ENCODE assay signal across 24 cellular contexts in the genomic region with DNA sequence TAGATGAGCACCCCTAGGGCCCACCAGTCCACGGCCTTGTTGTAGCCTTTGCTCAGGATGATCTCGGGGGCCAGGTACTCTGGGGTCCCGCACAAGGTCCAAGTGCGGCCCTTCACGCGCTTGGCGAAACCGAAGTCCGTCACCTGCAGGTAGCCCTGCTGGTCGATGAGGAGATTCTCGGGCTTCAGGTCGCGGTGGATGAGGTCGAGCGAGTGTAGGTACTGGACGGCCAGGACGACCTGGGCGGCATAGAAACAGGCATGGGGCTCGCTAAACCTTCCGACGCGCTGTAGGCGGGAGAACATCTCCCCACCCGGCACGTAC. TPM values are rescaled to one million over a fixed set of nuclear protein-coding genes. Genes with fewer than 3 reads are reported as not detected.
DNase-seq lines count a peak whose midpoint lies in the region; ATAC-seq, FAIRE-seq and TF ChIP-seq lines count a peak whose summit lies in the region.
"Had no signal": no experiment of that assay in that cellular context is flagged by ENCODE, and none has a peak within 500 bp of the region (broad histone marks: within the 10 kb centered on the region; RNA-seq: fewer than 3 reads in every experiment).

No MANE protein-coding gene starts in this region.

- no peak for TF ChIP-seq EP300 in H1 (IDR thresholded peaks at IDR 0.05; ENCODE audit: borderline replicate concordance in 1 of 2, low read depth in 2 of 2, low read length in 2 of 2)

- DNase-seq in T-helper 17 cell (no peak), H1 (ENCODE audit: low read depth in 1 of 2, low spot score in 2 of 2) (no peak), upper lobe of right lung (no peak), NCI-H1417 treated with DMSO at 0.1 percent for 48 hours (lab: John Stamatoyannopoulos, UW) (no peak), H54 (ENCODE audit: insufficient read length, low spot score) (no peak)
- no peak for DNase-seq in NK-92 treated with Interleukin-12 subunit alpha and Interleukin-12 subunit beta, amount 100 ng/mL, for 24 hours (lab: John Stamatoyannopoulos, UW)
- DNase-seq: ACHN; AML-193; CD4-positive, CD25-positive, alpha-beta regulatory T cell; CD8-positive, alpha-beta memory T cell; COR-L47; DMS 273 treated with DMSO at 0.1 percent for 48 hours; DMS53; EL; GM23248; H7; HFFc6; IMR-90 had no signal

- peaks cover 13% of the 10 kb centered on the region for H3K4me1 Mint-ChIP-seq in T-helper 17 cell

- H3K14ac ChIP-seq in H1 (ENCODE audit: insufficient read length), result no peak overlapping the region

- H2BK5ac ChIP-seq in H1 (ENCODE audit: low read depth, low read length), result no peak overlapping the region

- POLR2A ChIA-PET in H1 (lab: Charles Lee; ENCODE audit: partially characterized antibody), result no interaction called here

- peaks cover 31% of the 10 kb centered on the region for H3K27me3 Mint-ChIP-seq in T-helper 17 cell

- no peak overlapping the region for H3K56ac ChIP-seq in H1 (replicated peaks; ENCODE audit: insufficient read length, low read depth, low read length)

- no peak overlapping the region for H2AFZ ChIP-seq in H1 (ENCODE audit: low read length)
- H2AFZ ChIP-seq: GM23248 had no signal

- no peak overlapping the region for H4K5ac ChIP-seq in H1 (ENCODE audit: insufficient read length, low read depth, low read length)

- H3K23me2 ChIP-seq in H1 (ENCODE audit: low read depth, low read length), result no peaks in the 10 kb centered on the region

- H3K27ac ChIP-seq in BLaER1 (no peak overlapping the region), H1 (ENCODE audit: low read depth, low read length) (no peak overlapping the region), upper lobe of right lung (no peak overlapping the region)
- H3K27ac ChIP-seq: GM23248 had no signal

- ATAC-seq in T-helper 17 cell (no peak), upper lobe of right lung (peak; percentile 30)
- ATAC-seq: HCT116, K562 had no signal

- peak overlapping the region; percentile 49 for H3K4ac ChIP-seq in H1 (replicated peaks; ENCODE audit: insufficient read length, low read depth, low read length)

- H3K9ac ChIP-seq in BLaER1, result no peak overlapping the region
- no peak overlapping the region for H3K9ac ChIP-seq in H1 (replicated peaks in 1 of 4; ENCODE audit: extremely low read depth in 1 of 4, low read depth in 3 of 4, low read length in 3 of 4)
- H3K9ac ChIP-seq: GM23248 had no signal

- peak overlapping the region; percentile 16 for H3K27ac Mint-ChIP-seq in T-helper 17 cell
- H3K27ac Mint-ChIP-seq: CD8-positive, alpha-beta memory T cell; HFFc6 had no signal

- no peak overlapping the region for H3K23ac ChIP-seq in H1 (ENCODE audit: insufficient read length)

- H3K4me2 ChIP-seq in BLaER1 (peak overlapping the region; percentile 86), H1 (ENCODE audit: insufficient read depth in 1 of 2, low read depth in 2 of 2, low read length in 2 of 2) (no peak overlapping the region)

- no peaks in the 10 kb centered on the region for H4K20me1 ChIP-seq in BLaER1
- no peaks in the 10 kb centered on the region for H4K20me1 ChIP-seq in H1 (replicated peaks in 1 of 2; ENCODE audit: control insufficient read depth in 1 of 2, insufficient read depth in 2 of 2, low read length in 2 of 2)

- TF ChIP-seq RAD21 in H1 (IDR thresholded peaks at IDR 0.05 in 1 of 2, conservative IDR thresholded peaks at IDR 0.05 in 1 of 2; ENCODE audit: low read depth in 2 of 2, low read length in 2 of 2), result no peak

- H2AK5ac ChIP-seq in H1 (ENCODE audit: low read depth, low read length), result no peak overlapping the region

- no peaks in the 10 kb centered on the region for H3K79me1 ChIP-seq in H1 (ENCODE audit: low read depth, low read length)

- H3K79me2 ChIP-seq in H1 (ENCODE audit: control insufficient read depth in 1 of 2, insufficient read depth in 2 of 2, low read length in 2 of 2), result no peaks in the 10 kb centered on the region

- H2BK15ac ChIP-seq in H1 (ENCODE audit: low read length), result no peak overlapping the region

- no peak overlapping the region for H2BK20ac ChIP-seq in H1 (ENCODE audit: low read length)

- no peak overlapping the region for H4K91ac ChIP-seq in H1 (replicated peaks; ENCODE audit: insufficient read length, low read length)

- H3K4me3 ChIP-seq in BLaER1 (no peak overlapping the region), H1 (ENCODE audit: extremely low read depth in 1 of 4, insufficient read depth in 2 of 4, low read depth in 3 of 4, low read length in 4 of 4) (no peak overlapping the region), upper lobe of right lung (no peak overlapping the region)
- H3K4me3 ChIP-seq: GM23248, K562 had no signal

- H3K18ac ChIP-seq in H1 (ENCODE audit: extremely low read depth, low read length), result no peak overlapping the region

- no peak for TF ChIP-seq CTCF in H1 (IDR thresholded peaks at IDR 0.05; ENCODE audit: control extremely low read depth in 1 of 3, insufficient read depth in 1 of 3, low read depth in 1 of 3, low read length in 3 of 3)
- no peak for TF ChIP-seq CTCF in upper lobe of right lung (IDR thresholded peaks at IDR 0.05)

- H4K8ac ChIP-seq in H1 (ENCODE audit: extremely low read depth, insufficient read depth, low read length), result 0 out of 2 replicates have a peak overlapping the region, but pooled peaks have one; percentile 10

- WGBS in H1 (ENCODE audit: extremely low coverage in 1 of 2, insufficient coverage in 1 of 2, insufficient read length in 1 of 2, insufficient replicate concordance in 2 of 2, low coverage in 1 of 2, low lambda C conversion rate in 2 of 2, missing lambda C conversion rate in 1 of 2), 2 experiments, result 95% methylated on average over 25 of the region's 25 CpGs; no CpG with 5 or more reads in 1 of the 2 experiments

- H3K27me3 ChIP-seq in BLaER1 (no peaks in the 10 kb centered on the region), H1 (replicated peaks in 1 of 4; ENCODE audit: control insufficient read depth in 3 of 4, extremely low read depth in 1 of 4, insufficient read depth in 3 of 4, low read length in 3 of 4) (no peaks in the 10 kb centered on the region; a peak in 1 of 7 replicates), upper lobe of right lung (no peaks in the 10 kb centered on the region)

- CTCF ChIA-PET in H1 (lab: Charles Lee; ENCODE audit: partially characterized antibody), result interaction anchor here (0.6 to 2.5 kb wide), 5 partner anchors 13 to 596 kb away, joined by 3 to 8 read pairs (median 4); a partner anchor contains a TSS

- H2BK120ac ChIP-seq in H1 (replicated peaks; ENCODE audit: low read depth, low read length), result no peak overlapping the region

- peaks cover 9% of the 10 kb centered on the region; the same call in 1 of the 2 replicates for H3K9me3 ChIP-seq in BLaER1
- H3K9me3 ChIP-seq in T-helper 17 cell (ENCODE audit: control insufficient read depth, low read length, poor library complexity, severe bottlenecking), result no peaks in the 10 kb centered on the region
- H3K9me3 ChIP-seq in H1 (ENCODE audit: insufficient read depth in 2 of 2, low read depth in 1 of 2, low read length in 1 of 2), result peaks cover 0 to 8% of the 10 kb centered on the region in 2 experiments; a peak in 1 of 4 replicates
- H3K9me3 ChIP-seq in upper lobe of right lung, result no peaks in the 10 kb centered on the region

- FAIRE-seq in H1 (lab: Jason Lieb, UNC), result no peak
- no peak for FAIRE-seq in H54 (lab: Jason Lieb, UNC)
- FAIRE-seq: A204.1, HTR-8/SVneo, K562 had no signal

- H3K36me3 ChIP-seq in BLaER1 (no peaks in the 10 kb centered on the region), H1 (ENCODE audit: control insufficient read depth in 2 of 4, insufficient read depth in 4 of 4, low read length in 3 of 4) (no peaks in the 10 kb centered on the region), upper lobe of right lung (no peaks in the 10 kb centered on the region)

- intact Hi-C loops in upper lobe of right lung (cut with DNase I), result no loop called here

- H2BK12ac ChIP-seq in H1 (ENCODE audit: low read depth, low read length), result no peak overlapping the region

- H3K36me3 Mint-ChIP-seq in T-helper 17 cell (ENCODE audit: low read depth), result peaks cover 2% of the 10 kb centered on the region
- H3K36me3 Mint-ChIP-seq: CD8-positive, alpha-beta memory T cell had no signal

- TF ChIP-seq POLR2A in H1 (IDR thresholded peaks at IDR 0.05; ENCODE audit: control extremely low read depth in 1 of 2, low read depth in 2 of 2, low read length in 2 of 2) (no peak), H54 (IDR thresholded peaks at IDR 0.05; ENCODE audit: low read depth, low read length) (no peak)

- H3K4me3 Mint-ChIP-seq in T-helper 17 cell, result no peak overlapping the region
- H3K4me3 Mint-ChIP-seq: HFFc6 had no signal

- H3K4me1 ChIP-seq in BLaER1 (peaks cover 52% of the 10 kb centered on the region), H1 (replicated peaks in 1 of 4; ENCODE audit: control insufficient read depth in 3 of 4, insufficient read depth in 4 of 4, low read length in 3 of 4) (peaks cover 0 to 9% (median 6%) of the 10 kb centered on the region in 4 experiments; a peak in 4 of 7 replicates), upper lobe of right lung (no peaks in the 10 kb centered on the region)

TF ChIP-seq in H1, 55 proteins besides CTCF, POLR2A, EP300 and RAD21 (continues in another document):
- TF ChIP-seq CHD2 (IDR thresholded peaks at IDR 0.05; ENCODE audit: low read length) (no peak), HDAC6 (IDR thresholded peaks at IDR 0.05; ENCODE audit: low read depth, low read length) (no peak), CBX5 (IDR thresholded peaks at IDR 0.05; ENCODE audit: low read depth, low read length) (no peak), POU5F1 (IDR thresholded peaks at IDR 0.05; ENCODE audit: low read depth, low read length) (no peak)

RNA-seq across cellular contexts. Expression of a gene that starts 0.5 kb away (rescaled TPM):
- not detected for total RNA-seq in T-helper 17 cell
- not detected in 2 replicates for total RNA-seq in H1 (2021; fragmentation: NEBNext Ultra II Directional; extraction: Animal tissue kit (Norgen Biotek cat#: 25700))
- polyA plus RNA-seq in H1 (2011; rRNA removed), result not detected in 2 replicates
- not detected for polyA plus RNA-seq in H1 (2011; cell fraction: cytosol; rRNA removed)
- not detected for polyA plus RNA-seq in H1 (2011; cell fraction: nucleus; rRNA removed)
- not detected in 4 replicates for polyA plus RNA-seq in H1 (2012, experiment 1 of 2)
- polyA plus RNA-seq in H1 (2012, experiment 2 of 2), result not detected
- polyA plus RNA-seq in H1 (2013, experiment 1 of 2), result not detected
- not detected for polyA plus RNA-seq in H1 (2013, experiment 2 of 2)
- not detected in 2 replicates for polyA minus RNA-seq in H1 (2011; rRNA and poly(A)+ RNA removed)
- not detected for polyA minus RNA-seq in H1 (2011; cell fraction: cytosol; rRNA and poly(A)+ RNA removed)
- polyA minus RNA-seq in H1 (2011; cell fraction: nucleus; rRNA and poly(A)+ RNA removed), result not detected
- total RNA-seq in upper lobe of right lung, result not detected
- total RNA-seq: CD4-positive, CD25-positive, alpha-beta regulatory T cell; CD8-positive, alpha-beta memory T cell; G401; GM23248; H7; HFFc6; IMR-90; K562 had no signal
- polyA plus RNA-seq: CD4-positive, CD25-positive, alpha-beta regulatory T cell; CD8-positive, alpha-beta memory T cell; GM23248; IMR-90; K562 had no signal

RNA-seq across cellular contexts. Expression of a gene that starts 22.2 kb away (rescaled TPM):
- total RNA-seq in T-helper 17 cell, result 10 to 100 TPM; 11.7 to 16.2 TPM
- total RNA-seq in H1 (2021; fragmentation: NEBNext Ultra II Directional; extraction: Animal tissue kit (Norgen Biotek cat#: 25700)), result 37.5 and 41.6 TPM in 2 replicates
- 24.0 and 34.2 TPM in 2 replicates for polyA plus RNA-seq in H1 (2011; rRNA removed)
- 28.3 TPM for polyA plus RNA-seq in H1 (2011; cell fraction: cytosol; rRNA removed)
- 13.8 TPM for polyA plus RNA-seq in H1 (2011; cell fraction: nucleus; rRNA removed)
- polyA plus RNA-seq in H1 (2012, experiment 1 of 2), result 32.8 to 43.8 TPM (median 36.6 TPM) in 4 replicates
- 47.9 TPM for polyA plus RNA-seq in H1 (2012, experiment 2 of 2)
- 39.4 TPM for polyA plus RNA-seq in H1 (2013, experiment 1 of 2)
- 40.1 TPM for polyA plus RNA-seq in H1 (2013, experiment 2 of 2)
- 25.0 and 27.2 TPM in 2 replicates for polyA minus RNA-seq in H1 (2011; rRNA and poly(A)+ RNA removed)
- polyA minus RNA-seq in H1 (2011; cell fraction: cytosol; rRNA and poly(A)+ RNA removed), result 7.3 TPM
- polyA minus RNA-seq in H1 (2011; cell fraction: nucleus; rRNA and poly(A)+ RNA removed), result 15.8 TPM
- 12.4 TPM for total RNA-seq in upper lobe of right lung
